Comparison of ENCODE assay signal across 8 cellular contexts in the genomic region with DNA sequence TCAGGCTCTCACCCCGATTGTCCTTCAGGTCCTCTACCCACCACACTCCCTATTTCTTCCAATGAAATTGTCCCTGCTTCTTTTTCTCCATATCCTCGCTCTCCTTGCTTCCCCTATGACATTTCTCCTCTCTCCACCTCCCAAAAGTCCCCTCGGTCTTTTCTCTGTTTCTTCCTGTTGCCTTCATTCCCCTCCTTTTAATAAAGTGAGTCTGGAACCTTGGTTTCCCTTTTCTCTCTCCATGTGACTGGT. TPM values are rescaled to one million over a fixed set of nuclear protein-coding genes. Genes with fewer than 3 reads are reported as not detected.
DNase-seq lines count a peak whose midpoint lies in the region; FAIRE-seq and TF ChIP-seq lines count a peak whose summit lies in the region.

No MANE protein-coding gene starts in this region.

- peak overlapping the region; percentile 71 for H3K4me3 ChIP-seq in SJCRH30
- H3K4me3 ChIP-seq in esophagus squamous epithelium = peak overlapping the region; percentile 52 to 98 (median 80)
- H3K4me3 ChIP-seq in trophoblast cell (ENCODE audit: low read depth, low read length) = peak overlapping the region; percentile 72

- H3K36me3 ChIP-seq in SJCRH30 = peaks cover 21% of the 10 kb centered on the region
- H3K36me3 ChIP-seq in esophagus squamous epithelium = peaks cover 14 to 21% (median 17%) of the 10 kb centered on the region in 3 donors
- H3K36me3 ChIP-seq in trophoblast cell (ENCODE audit: control insufficient read depth in 1 of 2, insufficient read depth in 2 of 2, low read length in 2 of 2) = peaks cover 19 to 22% of the 10 kb centered on the region in 2 experiments

- FAIRE-seq in D721Med (lab: Jason Lieb, UNC) = no peak

- peak overlapping the region; percentile 91 for H4K12ac ChIP-seq in trophoblast cell (ENCODE audit: low read depth, low read length)

- H3K9me3 ChIP-seq in SJCRH30 (replicated peaks) (no peaks in the 10 kb centered on the region), esophagus squamous epithelium (no peaks in the 10 kb centered on the region), trophoblast cell (ENCODE audit: insufficient read depth, low read depth, low read length) (no peaks in the 10 kb centered on the region)

- H3K9ac ChIP-seq in trophoblast cell (ENCODE audit: low read length) = peak overlapping the region; percentile 83

- H3K4me1 ChIP-seq in SJCRH30 (no peaks in the 10 kb centered on the region), esophagus squamous epithelium (peaks cover 17 to 36% (median 21%) of the 10 kb centered on the region in 3 donors), trophoblast cell (ENCODE audit: control insufficient read depth in 1 of 2, insufficient read depth in 2 of 2, low read length in 2 of 2) (peaks cover 10 to 22% of the 10 kb centered on the region in 2 experiments)

- peak overlapping the region; percentile 89 for H3K4ac ChIP-seq in trophoblast cell (ENCODE audit: low read depth, low read length)

- H3K18ac ChIP-seq in trophoblast cell (ENCODE audit: low read length) = peak overlapping the region; percentile 86

- H2BK12ac ChIP-seq in trophoblast cell (ENCODE audit: low read length) = no peak overlapping the region

- H3K27ac ChIP-seq in SJCRH30 = peak overlapping the region; percentile 83
- peak overlapping the region; percentile 95 to 98 (median 98) for H3K27ac ChIP-seq in esophagus squamous epithelium
- peak overlapping the region; percentile 54 for H3K27ac ChIP-seq in trophoblast cell (ENCODE audit: low read depth, low read length)

- H4K8ac ChIP-seq in trophoblast cell (ENCODE audit: low read depth, low read length) = peak overlapping the region; percentile 96

- DNase-seq in NCI-H146 treated with DMSO at 0.1 percent for 48 hours (lab: John Stamatoyannopoulos, UW; ENCODE audit: unreplicated experiment) (peak; percentile 66), NCI-H146 (lab: John Stamatoyannopoulos, UW) (no peak), SJCRH30 (no peak), esophagus squamous epithelium (lab: John Stamatoyannopoulos, UW) (no peak), trophoblast cell (no peak), NK-92 (lab: John Stamatoyannopoulos, UW; ENCODE audit: unreplicated experiment) (no peak), NCI-H82 treated with DMSO at 0.1 percent for 48 hours (lab: John Stamatoyannopoulos, UW; ENCODE audit: unreplicated experiment) (no peak), D721Med (ENCODE audit: insufficient read length, low spot score) (no peak)

- H3K23ac ChIP-seq in trophoblast cell (ENCODE audit: low read length) = no peak overlapping the region

- peaks cover 17% of the 10 kb centered on the region for H3K79me2 ChIP-seq in trophoblast cell (ENCODE audit: control insufficient read depth, insufficient read depth, low read length, poor library complexity)

- peak overlapping the region; percentile 45 for H2AK5ac ChIP-seq in trophoblast cell (ENCODE audit: low read length)

- peak overlapping the region; percentile 73 for H3K4me2 ChIP-seq in trophoblast cell (ENCODE audit: low read length)

- no peak for TF ChIP-seq POLR2A in esophagus squamous epithelium (IDR thresholded peaks at IDR 0.05)

- H3K14ac ChIP-seq in trophoblast cell (ENCODE audit: low read length) = peak overlapping the region; percentile 88

- H2AFZ ChIP-seq in trophoblast cell (ENCODE audit: insufficient read depth, low read length, poor library complexity) = peak overlapping the region; percentile 66

- H4K91ac ChIP-seq in trophoblast cell (ENCODE audit: low read depth, low read length) = peak overlapping the region; percentile 86

- intact Hi-C loops in esophagus squamous epithelium (cut with DNase I) = no loop called here

- 2% methylated on average over 3 of the region's 3 CpGs for WGBS in esophagus squamous epithelium, 2 donors
- WGBS in trophoblast cell (ENCODE audit: extremely low coverage, insufficient coverage, insufficient read length) = no CpG with 5 or more reads among the region's 3 CpGs

- TF ChIP-seq CTCF in esophagus squamous epithelium (IDR thresholded peaks at IDR 0.05) (no peak), D721Med (IDR thresholded peaks at IDR 0.05; ENCODE audit: insufficient read depth, missing control alignments) (no peak)

- peaks cover 12% of the 10 kb centered on the region for H3K79me1 ChIP-seq in trophoblast cell (ENCODE audit: low read length)

- H2BK120ac ChIP-seq in trophoblast cell (ENCODE audit: insufficient read depth, low read length, poor library complexity) = peak overlapping the region; percentile 79

- peak overlapping the region; percentile 62 for H2BK5ac ChIP-seq in trophoblast cell (ENCODE audit: low read depth, low read length, poor library complexity)

- H3K27me3 ChIP-seq in SJCRH30 = no peaks in the 10 kb centered on the region; the same call in 1 of the 2 replicates
- H3K27me3 ChIP-seq in esophagus squamous epithelium = peaks cover 0 to 2% (median 0%) of the 10 kb centered on the region in 4 donors
- no peaks in the 10 kb centered on the region for H3K27me3 ChIP-seq in trophoblast cell (ENCODE audit: insufficient read depth, low read length)

RNA-seq across cellular contexts. Expression of a gene that starts 0.7 kb away (rescaled TPM):
- total RNA-seq in SJCRH30 (2014; rRNA removed; shearing (Covaris generic)) = 31.1 and 31.5 TPM in 2 replicates
- 10 to 100 TPM; 13.2 to 24.3 (median 16.2) TPM for total RNA-seq in esophagus squamous epithelium
- 9.1 and 9.8 TPM in 2 replicates for polyA plus RNA-seq in trophoblast cell (2013)

RNA-seq across cellular contexts. Expression of a gene that starts 5.3 kb away (rescaled TPM):
- 10.3 and 10.5 TPM in 2 replicates for total RNA-seq in SJCRH30 (2014; rRNA removed; shearing (Covaris generic))
- total RNA-seq in esophagus squamous epithelium = 1 to 10 TPM in 1 of 4 donors, under 1 TPM in 3; 0.08 to 1.1 (median 0.37) TPM
- polyA plus RNA-seq in trophoblast cell (2013) = 0.18 and 0.26 TPM in 2 replicates

RNA-seq across cellular contexts. Expression of a gene that starts 57.0 kb away (rescaled TPM):
- total RNA-seq in SJCRH30 (2014; rRNA removed; shearing (Covaris generic)) = 0.10 and 0.16 TPM in 2 replicates
- under 1 TPM in 3 of 4 donors, not detected in 1; 0.18 to 0.67 (median 0.57) TPM for total RNA-seq in esophagus squamous epithelium
- 2.8 and 3.3 TPM in 2 replicates for polyA plus RNA-seq in trophoblast cell (2013)
